Comparison of ENCODE assay signal across 8 cellular contexts in genomic region chr1:11099310-11100148, GRCh38. TPM values are rescaled to one million over a fixed set of nuclear protein-coding genes. Genes with fewer than 3 reads are reported as not detected.
DNase-seq lines count a peak whose midpoint lies in the region; ATAC-seq, FAIRE-seq and TF ChIP-seq lines count a peak whose summit lies in the region.

Gene EXOSC10 (minus strand): TSS chr1:11099869. CDS start chr1:11099831, 38 bp downstream.

- POLR2A ChIA-PET in CD8-positive, alpha-beta memory T cell (lab: Charles Lee), result interaction anchor here (0.8 to 1.7 kb wide), 4 partner anchors 23 to 87 kb away, joined by 3 to 9 read pairs (median 3); partner anchors contain the start of genes SRM and TARDBP
- POLR2A ChIA-PET in H1 (lab: Charles Lee; ENCODE audit: partially characterized antibody), result interaction anchor here (0.5 to 3.3 kb wide), 28 partner anchors 8 to 289 kb away, joined by 3 to 17 read pairs (median 4); partner anchors contain the start of genes ANGPTL7, MTOR and SRM

- peak within 1 kb of the TSS; percentile 90 to 98 (median 93) for H3K4me3 Mint-ChIP-seq in CD8-positive, alpha-beta memory T cell
- peak within 1 kb of the TSS; percentile 95 for H3K4me3 Mint-ChIP-seq in activated CD8-positive, alpha-beta memory T cell treated with anti-CD3 and anti-CD28 coated beads, Interleukin-2, amount 10 ng/mL, durations not matched to agents 7 days and 5 days

- H4K20me1 ChIP-seq in H1 (replicated peaks in 1 of 2; ENCODE audit: control insufficient read depth in 1 of 2, insufficient read depth in 2 of 2, low read length in 2 of 2), result no peaks in the 10 kb centered on the region

- ATAC-seq in GM21360 (IDR thresholded peaks at IDR 0.05; ENCODE audit: unreplicated experiment), result peak; percentile 91
- ATAC-seq in activated CD8-positive, alpha-beta memory T cell treated with anti-CD3 and anti-CD28 coated beads, Interleukin-2, amount 10 ng/mL, durations not matched to agents 7 days and 5 days, result peak; percentile 98

- H3K4me1 ChIP-seq in CD8-positive, alpha-beta memory T cell (ENCODE audit: insufficient read depth, low read length), result peaks cover 18% of the 10 kb centered on the region
- H3K4me1 ChIP-seq in H1 (replicated peaks in 1 of 4; ENCODE audit: control insufficient read depth in 3 of 4, insufficient read depth in 4 of 4, low read length in 3 of 4), result peaks cover 0 to 6% (median 1%) of the 10 kb centered on the region in 4 experiments; a peak in 3 of 7 replicates
- H3K4me1 ChIP-seq in mesenchymal stem cell (ENCODE audit: control insufficient read depth, insufficient read depth, low read depth, low read length), result peaks cover 4% of the 10 kb centered on the region

- peak within 1 kb of the TSS; percentile 94 for H3K27ac ChIP-seq in CD8-positive, alpha-beta memory T cell (ENCODE audit: low read depth, low read length)
- peak within 1 kb of the TSS; percentile 93 for H3K27ac ChIP-seq in H1 (ENCODE audit: low read depth, low read length)
- H3K27ac ChIP-seq in mesenchymal stem cell (ENCODE audit: low read length, poor library complexity, severe bottlenecking), result peak within 1 kb of the TSS; percentile 24

- WGBS in H1 (ENCODE audit: extremely low coverage in 1 of 2, insufficient coverage in 1 of 2, insufficient read length in 1 of 2, insufficient replicate concordance in 2 of 2, low coverage in 1 of 2, low lambda C conversion rate in 2 of 2, missing lambda C conversion rate in 1 of 2), 2 experiments, result 2% methylated on average over 77 of the region's 78 CpGs; no CpG with 5 or more reads in 1 of the 2 experiments
- WGBS in mesenchymal stem cell, result 1% methylated on average over 61 of the region's 78 CpGs

- H3K79me1 ChIP-seq in H1 (ENCODE audit: low read depth, low read length), result no peaks in the 10 kb centered on the region; the same call in 1 of the 2 replicates
- peaks cover 21% of the 10 kb centered on the region for H3K79me1 ChIP-seq in mesenchymal stem cell (replicated peaks; ENCODE audit: low read length, poor library complexity, severe bottlenecking)

- peaks cover 19 to 26% (median 20%) of the 10 kb centered on the region in 3 donors for H3K4me1 Mint-ChIP-seq in CD8-positive, alpha-beta memory T cell
- peaks cover 18% of the 10 kb centered on the region for H3K4me1 Mint-ChIP-seq in activated CD8-positive, alpha-beta memory T cell treated with anti-CD3 and anti-CD28 coated beads, Interleukin-2, amount 10 ng/mL, durations not matched to agents 7 days and 5 days

- no peaks in the 10 kb centered on the region for H3K27me3 ChIP-seq in CD8-positive, alpha-beta memory T cell (ENCODE audit: insufficient read depth, low read length, poor library complexity, severe bottlenecking)
- no peaks in the 10 kb centered on the region for H3K27me3 ChIP-seq in H1 (replicated peaks in 1 of 4; ENCODE audit: control insufficient read depth in 3 of 4, extremely low read depth in 1 of 4, insufficient read depth in 3 of 4, low read length in 3 of 4)
- no peaks in the 10 kb centered on the region for H3K27me3 ChIP-seq in mesenchymal stem cell (ENCODE audit: control insufficient read depth in 1 of 2, insufficient read depth in 1 of 2, low read length in 2 of 2)

- FAIRE-seq in HTR-8/SVneo (lab: Jason Lieb, UNC), result peak; percentile 77
- FAIRE-seq in H1 (lab: Jason Lieb, UNC), result no peak

- peak within 1 kb of the TSS; percentile 91 for H4K5ac ChIP-seq in H1 (ENCODE audit: insufficient read length, low read depth, low read length)

- TF ChIP-seq EP300 in H1 (IDR thresholded peaks at IDR 0.05; ENCODE audit: borderline replicate concordance in 1 of 2, low read depth in 2 of 2, low read length in 2 of 2), result no peak

- H3K14ac ChIP-seq in H1 (ENCODE audit: insufficient read length) (no peak within 1 kb of the TSS), mesenchymal stem cell (ENCODE audit: low read length in 2 of 2) (peak within 1 kb of the TSS in 1 of 2 experiments; percentile 86)

- H3K23ac ChIP-seq in H1 (ENCODE audit: insufficient read length) (no peak within 1 kb of the TSS), mesenchymal stem cell (ENCODE audit: low read length in 2 of 2) (peak within 1 kb of the TSS in 1 of 2 experiments; percentile 71)

- CTCF ChIA-PET in CD8-positive, alpha-beta memory T cell (lab: Charles Lee), result interaction anchor here (1.3 to 4.2 kb wide), 3 partner anchors 11 to 620 kb away, joined by 3 to 32 read pairs (median 4); no protein-coding TSS in a partner anchor
- CTCF ChIA-PET in activated CD8-positive, alpha-beta memory T cell treated with anti-CD3 and anti-CD28 coated beads, Interleukin-2, amount 10 ng/mL, durations not matched to agents 7 days and 5 days (lab: Charles Lee), result interaction anchor here (1.2 to 3.4 kb wide), 5 partner anchors 23 to 631 kb away, joined by 3 to 23 read pairs (median 3); no protein-coding TSS in a partner anchor
- CTCF ChIA-PET in H1 (lab: Charles Lee; ENCODE audit: partially characterized antibody), result interaction anchor here (0.8 to 2.0 kb wide), 5 partner anchors 12 to 64 kb away, joined by 3 to 8 read pairs (median 5); no protein-coding TSS in a partner anchor

- peak within 1 kb of the TSS; percentile 90 to 96 (median 96) for H3K27ac Mint-ChIP-seq in CD8-positive, alpha-beta memory T cell
- H3K27ac Mint-ChIP-seq in activated CD8-positive, alpha-beta memory T cell treated with anti-CD3 and anti-CD28 coated beads, Interleukin-2, amount 10 ng/mL, durations not matched to agents 7 days and 5 days, result peak within 1 kb of the TSS; percentile 91

- no peaks in the 10 kb centered on the region for H3K9me3 ChIP-seq in CD8-positive, alpha-beta memory T cell (ENCODE audit: low read length)
- H3K9me3 ChIP-seq in H1 (ENCODE audit: insufficient read depth in 2 of 2, low read depth in 1 of 2, low read length in 1 of 2) (no peaks in the 10 kb centered on the region), mesenchymal stem cell (ENCODE audit: control insufficient read depth, low read length) (no peaks in the 10 kb centered on the region)

- H4K8ac ChIP-seq in H1 (ENCODE audit: extremely low read depth, insufficient read depth, low read length) (peak within 1 kb of the TSS; percentile 100), mesenchymal stem cell (ENCODE audit: low read length) (peak within 1 kb of the TSS; percentile 98)

- H2BK15ac ChIP-seq in H1 (ENCODE audit: low read length) (no peak within 1 kb of the TSS), mesenchymal stem cell (ENCODE audit: low read depth, poor library complexity, severe bottlenecking) (peak within 1 kb of the TSS; percentile 63)

- peak within 1 kb of the TSS; percentile 61; the same call in 1 of the 2 replicates for H2AFZ ChIP-seq in H1 (ENCODE audit: low read length)
- peak within 1 kb of the TSS; percentile 65 for H2AFZ ChIP-seq in mesenchymal stem cell (ENCODE audit: low read depth, low read length)

- H3K9me3 Mint-ChIP-seq in CD8-positive, alpha-beta memory T cell, result no peaks in the 10 kb centered on the region
- no peaks in the 10 kb centered on the region for H3K9me3 Mint-ChIP-seq in activated CD8-positive, alpha-beta memory T cell treated with anti-CD3 and anti-CD28 coated beads, Interleukin-2, amount 10 ng/mL, durations not matched to agents 7 days and 5 days (ENCODE audit: low read depth)

- TF ChIP-seq RAD21 in H1 (IDR thresholded peaks at IDR 0.05 in 1 of 2, conservative IDR thresholded peaks at IDR 0.05 in 1 of 2; ENCODE audit: low read depth in 2 of 2, low read length in 2 of 2), result no peak

- TF ChIP-seq POLR2A in H1 (IDR thresholded peaks at IDR 0.05; ENCODE audit: control extremely low read depth in 1 of 2, low read depth in 2 of 2, low read length in 2 of 2), result peak; percentile 58 to 95

- peak within 1 kb of the TSS; percentile 73 to 78 for H3K4me2 ChIP-seq in H1 (ENCODE audit: insufficient read depth in 1 of 2, low read depth in 2 of 2, low read length in 2 of 2)
- H3K4me2 ChIP-seq in mesenchymal stem cell (ENCODE audit: low read length, poor library complexity, severe bottlenecking), result peak within 1 kb of the TSS; percentile 89

- peaks cover 5 to 17% of the 10 kb centered on the region in 2 experiments for H3K79me2 ChIP-seq in H1 (ENCODE audit: control insufficient read depth in 1 of 2, insufficient read depth in 2 of 2, low read length in 2 of 2)

- H2BK120ac ChIP-seq in H1 (replicated peaks; ENCODE audit: low read depth, low read length), result no peak within 1 kb of the TSS
- peak within 1 kb of the TSS; percentile 84 for H2BK120ac ChIP-seq in mesenchymal stem cell (ENCODE audit: low read depth, low read length)

- H3K9ac ChIP-seq in H1 (replicated peaks in 1 of 4; ENCODE audit: extremely low read depth in 1 of 4, low read depth in 3 of 4, low read length in 3 of 4) (peak within 1 kb of the TSS; percentile 90 to 99 (median 96)), mesenchymal stem cell (ENCODE audit: low read length) (peak within 1 kb of the TSS; percentile 99)

- H3K18ac ChIP-seq in H1 (ENCODE audit: extremely low read depth, low read length) (no peak within 1 kb of the TSS; the same call in 1 of the 2 replicates), mesenchymal stem cell (ENCODE audit: low read depth in 1 of 2, low read length in 2 of 2) (peak within 1 kb of the TSS; percentile 89 to 92)

- TF ChIP-seq CTCF in H1 (IDR thresholded peaks at IDR 0.05; ENCODE audit: control extremely low read depth in 1 of 3, insufficient read depth in 1 of 3, low read depth in 1 of 3, low read length in 3 of 3), result no peak; a peak in 1 of 4 replicates

- no peaks in the 10 kb centered on the region for H3K27me3 Mint-ChIP-seq in CD8-positive, alpha-beta memory T cell
- no peaks in the 10 kb centered on the region for H3K27me3 Mint-ChIP-seq in activated CD8-positive, alpha-beta memory T cell treated with anti-CD3 and anti-CD28 coated beads, Interleukin-2, amount 10 ng/mL, durations not matched to agents 7 days and 5 days

- peak within 1 kb of the TSS; percentile 76 for H4K91ac ChIP-seq in H1 (replicated peaks; ENCODE audit: insufficient read length, low read length)
- H4K91ac ChIP-seq in mesenchymal stem cell (ENCODE audit: low read length), result peak within 1 kb of the TSS; percentile 86

- peaks cover 0 to 28% (median 4%) of the 10 kb centered on the region in 3 donors for H3K36me3 Mint-ChIP-seq in CD8-positive, alpha-beta memory T cell
- H3K36me3 Mint-ChIP-seq in activated CD8-positive, alpha-beta memory T cell treated with anti-CD3 and anti-CD28 coated beads, Interleukin-2, amount 10 ng/mL, durations not matched to agents 7 days and 5 days, result peaks cover 11% of the 10 kb centered on the region

- H3K23me2 ChIP-seq in H1 (ENCODE audit: low read depth, low read length), result no peaks in the 10 kb centered on the region; the same call in 1 of the 2 replicates

- H3K4me3 ChIP-seq in CD8-positive, alpha-beta memory T cell (ENCODE audit: low read length), result peak within 1 kb of the TSS; percentile 83
- H3K4me3 ChIP-seq in H1 (ENCODE audit: extremely low read depth in 1 of 4, insufficient read depth in 2 of 4, low read depth in 3 of 4, low read length in 4 of 4), result peak within 1 kb of the TSS; percentile 85 to 99 (median 97)
- H3K4me3 ChIP-seq in mesenchymal stem cell (ENCODE audit: insufficient read depth in 1 of 2, low read depth in 1 of 2, low read length in 2 of 2), result peak within 1 kb of the TSS; percentile 98 to 99

- peaks cover 15% of the 10 kb centered on the region for H3K36me3 ChIP-seq in CD8-positive, alpha-beta memory T cell (ENCODE audit: insufficient read depth, low read length)
- H3K36me3 ChIP-seq in H1 (ENCODE audit: control insufficient read depth in 2 of 4, insufficient read depth in 4 of 4, low read length in 3 of 4) (peaks cover 0 to 30% (median 12%) of the 10 kb centered on the region in 4 experiments; a peak in 5 of 8 replicates), mesenchymal stem cell (ENCODE audit: control insufficient read depth in 1 of 2, insufficient read depth in 2 of 2, low read depth in 1 of 2, low read length in 2 of 2) (peaks cover 25 to 28% of the 10 kb centered on the region in 2 experiments)

- H3K4ac ChIP-seq in H1 (replicated peaks; ENCODE audit: insufficient read length, low read depth, low read length), result peak within 1 kb of the TSS; percentile 81
- peak within 1 kb of the TSS; percentile 57 to 96 for H3K4ac ChIP-seq in mesenchymal stem cell (ENCODE audit: low read depth in 1 of 2, low read length in 2 of 2)

- peak; percentile 92 to 96 (median 95) for DNase-seq in CD8-positive, alpha-beta memory T cell
- DNase-seq in HTR-8/SVneo (ENCODE audit: insufficient read length, low spot score) (peak; percentile 97), NOMO-1 treated with DMSO at 0.1 percent for 48 hours (lab: John Stamatoyannopoulos, UW; ENCODE audit: unreplicated experiment) (peak; percentile 80), H1 (ENCODE audit: low read depth in 1 of 2, low spot score in 2 of 2) (peak; percentile 73 to 98), mesenchymal stem cell (peak; percentile 89)
- DNase-seq in activated CD8-positive, alpha-beta memory T cell treated with anti-CD3 and anti-CD28 coated beads, Interleukin-2, amount 10 ng/mL, durations not matched to agents 7 days and 5 days, result peak; percentile 96
- peak; percentile 84 for DNase-seq in stimulated activated CD8-positive, alpha-beta memory T cell treated with anti-CD3 and anti-CD28 coated beads, Interleukin-12 subunit alpha, Interleukin-12 subunit beta, amount 100 ng/mL, for 24 hours (ENCODE audit: extremely low read depth)

- H2BK12ac ChIP-seq in H1 (ENCODE audit: low read depth, low read length) (peak within 1 kb of the TSS; percentile 84; the same call in 1 of the 2 replicates), mesenchymal stem cell (ENCODE audit: low read length in 2 of 2) (no peak within 1 kb of the TSS)

- H3K56ac ChIP-seq in H1 (replicated peaks; ENCODE audit: insufficient read length, low read depth, low read length), result peak within 1 kb of the TSS; percentile 91

- H2AK5ac ChIP-seq in H1 (ENCODE audit: low read depth, low read length) (no peak within 1 kb of the TSS), mesenchymal stem cell (ENCODE audit: low read length, severe bottlenecking) (peak within 1 kb of the TSS; percentile 97)

- no peak within 1 kb of the TSS for H2BK20ac ChIP-seq in H1 (ENCODE audit: low read length)

- H2BK5ac ChIP-seq in H1 (ENCODE audit: low read depth, low read length) (peak within 1 kb of the TSS; percentile 95), mesenchymal stem cell (ENCODE audit: low read depth, low read length, poor library complexity, severe bottlenecking) (no peak within 1 kb of the TSS)

RNA-seq across cellular contexts. Expression of gene EXOSC10, which starts in this region (rescaled TPM):
- total RNA-seq in CD8-positive, alpha-beta memory T cell, result 10 to 100 TPM; 92.9 to 94.0 TPM
- polyA plus RNA-seq in CD8-positive, alpha-beta memory T cell, result 46.4 TPM
- total RNA-seq in activated CD8-positive, alpha-beta memory T cell treated with anti-CD3 and anti-CD28 coated beads, Interleukin-2, amount 10 ng/mL, durations not matched to agents 7 days and 5 days, result 100 to 1,000 TPM; 103 to 104 TPM
- 77.3 and 86.1 TPM in 2 replicates for total RNA-seq in H1 (2021; fragmentation: NEBNext Ultra II Directional; extraction: Animal tissue kit (Norgen Biotek cat#: 25700))
- 44.1 and 57.9 TPM in 2 replicates for polyA plus RNA-seq in H1 (2011; rRNA removed)
- 71.8 TPM for polyA plus RNA-seq in H1 (2011; cell fraction: cytosol; rRNA removed)
- 104 TPM for polyA plus RNA-seq in H1 (2011; cell fraction: nucleus; rRNA removed)
- 68.8 to 78.7 TPM (median 73.7 TPM) in 4 replicates for polyA plus RNA-seq in H1 (2012, experiment 1 of 2)
- polyA plus RNA-seq in H1 (2012, experiment 2 of 2), result 13.8 TPM
- 55.9 TPM for polyA plus RNA-seq in H1 (2013, experiment 1 of 2)
- 52.2 TPM for polyA plus RNA-seq in H1 (2013, experiment 2 of 2)
- polyA minus RNA-seq in H1 (2011; rRNA and poly(A)+ RNA removed), result 66.7 and 90.4 TPM in 2 replicates
- 33.6 TPM for polyA minus RNA-seq in H1 (2011; cell fraction: cytosol; rRNA and poly(A)+ RNA removed)
- polyA minus RNA-seq in H1 (2011; cell fraction: nucleus; rRNA and poly(A)+ RNA removed), result 74.2 TPM
- 46.0 TPM for polyA plus RNA-seq in mesenchymal stem cell (2013, experiment 1 of 2)
- polyA plus RNA-seq in mesenchymal stem cell (2013, experiment 2 of 2), result 42.0 TPM

Comparison
In these comparisons a context has a peak if more than half of its experiments do, and no peak if none do; other contexts are left out.
1. Peak in every context shown above with its lines: DNase-seq, ATAC-seq, H3K4me3 ChIP-seq and H3K27ac ChIP-seq.
2. H3K27ac ChIP-seq: peak in every context shown above with its lines; median percentile 94 in CD8-positive, alpha-beta memory T cell; 93 in H1; 24 in mesenchymal stem cell.